Comparison of ENCODE assay signal across 8 cellular contexts in the genomic region with DNA sequence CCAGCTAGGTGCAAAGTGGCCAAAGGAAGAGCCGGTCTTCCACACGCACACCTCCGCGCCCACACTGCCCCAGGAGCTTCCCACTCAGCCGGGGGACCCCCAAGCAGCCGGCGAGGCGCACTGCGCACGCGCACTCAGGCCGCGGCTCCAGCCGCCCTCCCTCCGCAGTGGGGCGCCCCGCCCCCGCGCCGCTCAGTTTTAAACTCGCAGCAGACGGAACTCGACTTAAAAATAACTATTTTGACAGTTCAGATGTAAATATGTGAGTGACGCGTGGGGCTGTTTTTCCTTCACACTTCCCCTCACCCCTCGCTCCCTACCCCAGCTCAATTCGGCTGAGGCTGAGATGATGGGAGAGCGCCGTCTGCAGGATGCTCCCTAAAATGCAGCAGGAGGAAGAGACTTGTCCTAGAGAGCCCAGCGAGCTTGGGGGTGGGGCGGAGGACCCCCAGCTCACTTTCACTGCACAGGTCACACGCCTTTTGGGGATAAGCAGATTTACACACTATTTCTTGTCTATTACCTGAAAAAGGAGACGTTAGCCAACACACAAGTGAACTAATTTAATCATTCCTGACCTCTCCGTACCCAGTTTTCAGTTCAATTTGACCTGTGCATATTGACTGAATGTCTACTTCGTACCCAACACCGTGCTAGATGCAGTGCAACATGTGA. TPM values are rescaled to one million over a fixed set of nuclear protein-coding genes. Genes with fewer than 3 reads are reported as not detected.
DNase-seq lines count a peak whose midpoint lies in the region; ATAC-seq and TF ChIP-seq lines count a peak whose summit lies in the region.

No MANE protein-coding gene starts in this region.

- H4K20me1 ChIP-seq in OCI-LY3 (ENCODE audit: insufficient read depth, low read length), result no peaks in the 10 kb centered on the region

- no peaks in the 10 kb centered on the region for H3K79me1 ChIP-seq in neuronal stem cell (ENCODE audit: low read depth, low read length)

- ATAC-seq in GM18498 (IDR thresholded peaks at IDR 0.05; ENCODE audit: unreplicated experiment) (peak; percentile 51), thoracic aorta (ENCODE audit: insufficient number of reproducible peaks, low FRiP score, low read depth) (no peak), HG02759 (IDR thresholded peaks at IDR 0.05; ENCODE audit: unreplicated experiment) (no peak)

- peak overlapping the region; percentile 6 for H3K14ac ChIP-seq in neuronal stem cell (ENCODE audit: low read length)

- WGBS in neuronal stem cell (ENCODE audit: extremely low coverage in 2 of 2, insufficient read length in 2 of 2, insufficient replicate concordance in 1 of 2), 2 donors, result no CpG with 5 or more reads among the region's 36 CpGs

- peak; percentile 96 for TF ChIP-seq CTCF in OCI-LY3 (IDR thresholded peaks at IDR 0.05; ENCODE audit: low read depth, low read length)
- TF ChIP-seq CTCF in thoracic aorta (IDR thresholded peaks at IDR 0.05), result peak; percentile 68

- H2AFZ ChIP-seq in OCI-LY3 (ENCODE audit: low read depth, low read length), result peak overlapping the region; percentile 95
- H2AFZ ChIP-seq in neuronal stem cell (ENCODE audit: low read length), result peak overlapping the region; percentile 88

- H3K4ac ChIP-seq in neuronal stem cell (ENCODE audit: low read length), result no peak overlapping the region

- no peak overlapping the region for H3K23ac ChIP-seq in neuronal stem cell (ENCODE audit: low read depth, low read length, poor library complexity)

- H3K18ac ChIP-seq in neuronal stem cell (ENCODE audit: low read length), result peak overlapping the region; percentile 92

- no peak overlapping the region for H2BK15ac ChIP-seq in neuronal stem cell (ENCODE audit: low read length)

- H3K4me1 ChIP-seq in OCI-LY3 (ENCODE audit: low read length) (peaks cover 29% of the 10 kb centered on the region), neuronal stem cell (ENCODE audit: control insufficient read depth in 2 of 2, insufficient read depth in 1 of 2, low read depth in 1 of 2, low read length in 2 of 2) (peaks cover 0 to 28% of the 10 kb centered on the region in 2 donors), thoracic aorta (ENCODE audit: control insufficient read depth in 1 of 2, low read depth in 2 of 2) (peaks cover 0 to 5% of the 10 kb centered on the region in 2 donors)

- DNase-seq in activated naive CD4-positive, alpha-beta T cell (lab: John Stamatoyannopoulos, UW), result peak in 3 of 4 experiments; percentile 19 to 50 (median 25)
- DNase-seq in globus pallidus (ENCODE audit: low spot score), result peak; percentile 63
- DNase-seq in neuronal stem cell (ENCODE audit: low spot score), result peak; percentile 64
- no peak for DNase-seq in thoracic aorta (ENCODE audit: low spot score)
- DNase-seq in NCI-H2081 (lab: John Stamatoyannopoulos, UW), result no peak

- peak overlapping the region; percentile 83 for H3K4me2 ChIP-seq in OCI-LY3 (ENCODE audit: low read length)
- H3K4me2 ChIP-seq in neuronal stem cell (ENCODE audit: insufficient read depth, low read length, poor library complexity, severe bottlenecking), result peak overlapping the region; percentile 57

- H3K36me3 ChIP-seq in OCI-LY3 (replicated peaks; ENCODE audit: low read depth, low read length) (no peaks in the 10 kb centered on the region), neuronal stem cell (replicated peaks in 1 of 2; ENCODE audit: control insufficient read depth in 2 of 2, insufficient read depth in 2 of 2, low read length in 2 of 2) (no peaks in the 10 kb centered on the region), thoracic aorta (no peaks in the 10 kb centered on the region)

- no peak overlapping the region for H2BK12ac ChIP-seq in neuronal stem cell (ENCODE audit: low read length)

- H2AK5ac ChIP-seq in neuronal stem cell (ENCODE audit: low read depth, low read length), result peak overlapping the region; percentile 7

- no peak overlapping the region for H4K91ac ChIP-seq in neuronal stem cell (ENCODE audit: low read depth, low read length, poor library complexity)

- H3K9me3 ChIP-seq in OCI-LY3 (ENCODE audit: insufficient read depth, low read length) (no peaks in the 10 kb centered on the region), neuronal stem cell (replicated peaks in 1 of 2; ENCODE audit: control insufficient read depth in 2 of 2, insufficient read depth in 1 of 2, low read depth in 1 of 2, low read length in 2 of 2) (no peaks in the 10 kb centered on the region), thoracic aorta (no peaks in the 10 kb centered on the region)

- H2BK5ac ChIP-seq in neuronal stem cell (ENCODE audit: low read length), result no peak overlapping the region

- H3K27me3 ChIP-seq in OCI-LY3 (ENCODE audit: low read depth, low read length) (peaks cover 52% of the 10 kb centered on the region), neuronal stem cell (ENCODE audit: control insufficient read depth in 3 of 3, insufficient read depth in 3 of 3, low read depth in 1 of 3, low read length in 3 of 3) (peaks cover 0 to 70% (median 0%) of the 10 kb centered on the region in 3 experiments), thoracic aorta (replicated peaks; ENCODE audit: insufficient read depth) (no peaks in the 10 kb centered on the region)

- peak overlapping the region; percentile 82 for H3K4me3 ChIP-seq in OCI-LY3 (ENCODE audit: low read length)
- H3K4me3 ChIP-seq in neuronal stem cell (ENCODE audit: low read length in 2 of 2), result peak overlapping the region; percentile 32 to 63
- H3K4me3 ChIP-seq in thoracic aorta, result peak overlapping the region; percentile 78

- H3K9ac ChIP-seq in OCI-LY3 (ENCODE audit: low read length) (peak overlapping the region; percentile 30; the same call in 1 of the 2 replicates), neuronal stem cell (ENCODE audit: low read depth, low read length, poor library complexity) (no peak overlapping the region)

- H2BK120ac ChIP-seq in neuronal stem cell (ENCODE audit: low read depth, low read length), result no peak overlapping the region

- no peak overlapping the region for H3K27ac ChIP-seq in OCI-LY3 (ENCODE audit: low read length)
- H3K27ac ChIP-seq in neuronal stem cell (replicated peaks; ENCODE audit: low read length), result no peak overlapping the region
- H3K27ac ChIP-seq in thoracic aorta, result no peak overlapping the region

- H3K79me2 ChIP-seq in OCI-LY3 (ENCODE audit: low read length), result no peaks in the 10 kb centered on the region

- no peak overlapping the region for H4K8ac ChIP-seq in neuronal stem cell (ENCODE audit: low read depth, low read length)

RNA-seq across cellular contexts. Expression of gene LEMD1, which starts 8.9 kb away (rescaled TPM):
- 108 TPM for polyA plus RNA-seq in neuronal stem cell (2013, experiment 1 of 2)
- polyA plus RNA-seq in neuronal stem cell (2013, experiment 2 of 2), result 112 TPM
- total RNA-seq in thoracic aorta, result not detected

RNA-seq across cellular contexts. Expression of gene BLACAT1, which starts 25.1 kb away (rescaled TPM):
- 75.0 TPM for polyA plus RNA-seq in neuronal stem cell (2013, experiment 1 of 2)
- polyA plus RNA-seq in neuronal stem cell (2013, experiment 2 of 2), result 75.3 TPM
- total RNA-seq in thoracic aorta, result not detected

Comparison
In these comparisons a context has a peak if more than half of its experiments do, and no peak if none do; other contexts are left out.
1. DNase-seq: peak in activated naive CD4-positive, alpha-beta T cell (3 of 4), globus pallidus (single experiment) and neuronal stem cell (single experiment); none in thoracic aorta (single experiment) and NCI-H2081 (0 of 2).
2. Peak in every context shown above with its lines, with median percentiles within 50 percentile points of each other: H3K4me3 ChIP-seq.